In genomic region chr19:1944088-1944915, GRCh38 we compare ENCODE assay signal across 13 cellular contexts. TPM values are rescaled to one million over a fixed set of nuclear protein-coding genes. Genes with fewer than 3 reads are reported as not detected.
A peak's percentile ranks its signal among the peaks of the same experiment; 100 is the strongest.
DNase-seq lines count a peak whose midpoint lies in the region; ATAC-seq and TF ChIP-seq lines count a peak whose summit lies in the region.
"Had no signal": no experiment of that assay in that cellular context is flagged by ENCODE, and none has a peak within 500 bp of the region (broad histone marks: within the 10 kb centered on the region; RNA-seq: fewer than 3 reads in every experiment).

No MANE protein-coding gene starts in this region.

- H3K4me3 Mint-ChIP-seq in CD14-positive monocyte = peak overlapping the region; percentile 93 to 99
- peak overlapping the region; percentile 48 for H3K4me3 Mint-ChIP-seq in activated naive CD8-positive, alpha-beta T cell treated with anti-CD3 and anti-CD28 coated beads, Interleukin-2, amount 10 ng/mL, durations not matched to agents 7 days and 5 days
- no peak overlapping the region for H3K4me3 Mint-ChIP-seq in natural killer cell treated with Interleukin-12 subunit alpha and Interleukin-12 subunit beta and Interleukin-15 and Interleukin-18, amount 100 ng/mL, for 72 hours

- no peak overlapping the region for H4K5ac ChIP-seq in mesendoderm (ENCODE audit: low read length)

- TF ChIP-seq CTCF in CD14-positive monocyte (IDR thresholded peaks at IDR 0.05) (no peak), HCT116 (IDR thresholded peaks at IDR 0.05 in 2 of 3, conservative IDR thresholded peaks at IDR 0.05 in 1 of 3; ENCODE audit: borderline replicate concordance in 1 of 3, insufficient read depth in 1 of 3, low read depth in 2 of 3, low read length in 2 of 3) (no peak), GM20000 (IDR thresholded peaks at IDR 0.05; ENCODE audit: extremely low read depth, missing control alignments) (no peak)

- intact Hi-C loops in CD14-positive monocyte (cut with micrococcal nuclease) (no loop called here), HCT116 (cut with micrococcal nuclease) (no loop called here)

- H4K8ac ChIP-seq in mesendoderm (ENCODE audit: low read depth, low read length) = no peak overlapping the region

- H3K27ac ChIP-seq in HCT116 (ENCODE audit: low read depth, low read length) (peak overlapping the region; percentile 40; the same call in 1 of the 2 replicates), mesendoderm (ENCODE audit: low read depth, low read length) (no peak overlapping the region)

- no peaks in the 10 kb centered on the region for H3K9me3 ChIP-seq in HCT116 (ENCODE audit: control insufficient read depth in 1 of 2, insufficient read depth in 1 of 2, low read depth in 1 of 2, low read length in 2 of 2)

- H3K36me3 Mint-ChIP-seq in CD14-positive monocyte = peaks cover 2 to 11% of the 10 kb centered on the region in 2 donors
- peaks cover 7% of the 10 kb centered on the region for H3K36me3 Mint-ChIP-seq in activated naive CD8-positive, alpha-beta T cell treated with anti-CD3 and anti-CD28 coated beads, Interleukin-2, amount 10 ng/mL, durations not matched to agents 7 days and 5 days
- H3K36me3 Mint-ChIP-seq in natural killer cell treated with Interleukin-12 subunit alpha and Interleukin-12 subunit beta and Interleukin-15 and Interleukin-18, amount 100 ng/mL, for 72 hours = no peaks in the 10 kb centered on the region

- peaks cover 0 to 1% (median 0%) of the 10 kb centered on the region in 7 donors for H3K9me3 Mint-ChIP-seq in CD14-positive monocyte
- no peaks in the 10 kb centered on the region for H3K9me3 Mint-ChIP-seq in activated naive CD8-positive, alpha-beta T cell treated with anti-CD3 and anti-CD28 coated beads, Interleukin-2, amount 10 ng/mL, durations not matched to agents 7 days and 5 days
- H3K9me3 Mint-ChIP-seq in natural killer cell treated with Interleukin-12 subunit alpha and Interleukin-12 subunit beta and Interleukin-15 and Interleukin-18, amount 100 ng/mL, for 72 hours = no peaks in the 10 kb centered on the region

- H3K4me2 ChIP-seq in HCT116 (ENCODE audit: low read length) (no peak overlapping the region), mesendoderm (ENCODE audit: low read length) (no peak overlapping the region)

- H4K20me1 ChIP-seq in HCT116 (ENCODE audit: insufficient read depth) = no peaks in the 10 kb centered on the region

- no peak overlapping the region for H3K4ac ChIP-seq in mesendoderm (ENCODE audit: low read depth, low read length)

- H3K4me1 ChIP-seq in HCT116 (ENCODE audit: control insufficient read depth in 1 of 2, insufficient read depth in 2 of 2, low read length in 2 of 2) (peaks cover 21 to 63% of the 10 kb centered on the region in 2 experiments), mesendoderm (ENCODE audit: control insufficient read depth, low read depth, low read length) (peaks cover 4% of the 10 kb centered on the region)

- no peak for TF ChIP-seq POLR2A in HCT116 (IDR thresholded peaks at IDR 0.05; ENCODE audit: borderline replicate concordance, extremely low read depth, insufficient read depth, insufficient read length)

- BruUV-seq in HCT116 (replicated peaks; lab: Mats Ljungman, UMichigan) = no TSS peak

- H2AK5ac ChIP-seq in mesendoderm (ENCODE audit: low read length) = no peak overlapping the region

- H3K23ac ChIP-seq in mesendoderm (ENCODE audit: low read length) = no peak overlapping the region

- ATAC-seq in HCT116 (no peak), HG03095 (IDR thresholded peaks at IDR 0.05; ENCODE audit: unreplicated experiment) (no peak)
- no peak for ATAC-seq in activated naive CD8-positive, alpha-beta T cell treated with anti-CD3 and anti-CD28 coated beads, Interleukin-2, amount 10 ng/mL, durations not matched to agents 7 days and 5 days (ENCODE audit: low read depth)
- no peak for ATAC-seq in natural killer cell treated with Interleukin-12 subunit alpha and Interleukin-12 subunit beta and Interleukin-15 and Interleukin-18, amount 100 ng/mL, for 72 hours

- H3K4me1 Mint-ChIP-seq in CD14-positive monocyte = peaks cover 54% of the 10 kb centered on the region
- H3K4me1 Mint-ChIP-seq in activated naive CD8-positive, alpha-beta T cell treated with anti-CD3 and anti-CD28 coated beads, Interleukin-2, amount 10 ng/mL, durations not matched to agents 7 days and 5 days = peaks cover 25% of the 10 kb centered on the region
- H3K4me1 Mint-ChIP-seq in natural killer cell treated with Interleukin-12 subunit alpha and Interleukin-12 subunit beta and Interleukin-15 and Interleukin-18, amount 100 ng/mL, for 72 hours (ENCODE audit: low read depth in 2 of 2) = peaks cover 23 to 30% of the 10 kb centered on the region in 2 donors

- no peak overlapping the region for H3K18ac ChIP-seq in mesendoderm (ENCODE audit: low read length)

- no peak for TF ChIP-seq RAD21 in HCT116 (IDR thresholded peaks at IDR 0.05; ENCODE audit: low read depth)

- peaks cover 0 to 2% (median 1%) of the 10 kb centered on the region in 3 donors for H3K27me3 Mint-ChIP-seq in CD14-positive monocyte (ENCODE audit: low read depth in 3 of 3)
- H3K27me3 Mint-ChIP-seq in activated naive CD8-positive, alpha-beta T cell treated with anti-CD3 and anti-CD28 coated beads, Interleukin-2, amount 10 ng/mL, durations not matched to agents 7 days and 5 days = no peaks in the 10 kb centered on the region
- H3K27me3 Mint-ChIP-seq in natural killer cell treated with Interleukin-12 subunit alpha and Interleukin-12 subunit beta and Interleukin-15 and Interleukin-18, amount 100 ng/mL, for 72 hours = no peaks in the 10 kb centered on the region

- H2BK120ac ChIP-seq in mesendoderm (ENCODE audit: low read depth, low read length) = no peak overlapping the region

- H2BK5ac ChIP-seq in mesendoderm (ENCODE audit: low read length) = no peak overlapping the region

- CTCF ChIA-PET in HCT116 (lab: Charles Lee) = interaction anchor here (0.6 kb wide), 1 partner anchor 382 kb away, joined by 3 read pairs; no protein-coding TSS in a partner anchor

- H3K79me1 ChIP-seq in mesendoderm (ENCODE audit: low read length) = peaks cover 15% of the 10 kb centered on the region

- H3K79me2 ChIP-seq in HCT116 (ENCODE audit: insufficient read depth, low read length) (peaks cover 76% of the 10 kb centered on the region), mesendoderm (ENCODE audit: control insufficient read depth, insufficient read depth, low read length) (peaks cover 64% of the 10 kb centered on the region)

- no peak overlapping the region for H2AFZ ChIP-seq in HCT116 (ENCODE audit: low read depth, low read length, poor library complexity, severe bottlenecking)

- POLR2A ChIA-PET in HCT116 (lab: Charles Lee) = no interaction called here
- POLR2A ChIA-PET in activated naive CD8-positive, alpha-beta T cell treated with anti-CD3 and anti-CD28 coated beads, Interleukin-2, amount 10 ng/mL, durations not matched to agents 7 days and 5 days (lab: Charles Lee) = interaction anchor here (2.0 kb wide), 1 partner anchor 80 kb away, joined by 6 read pairs; no protein-coding TSS in a partner anchor

- H3K27me3 ChIP-seq in HCT116 (ENCODE audit: insufficient read depth, low read length) = no peaks in the 10 kb centered on the region
- no peaks in the 10 kb centered on the region for H3K27me3 ChIP-seq in mesendoderm (ENCODE audit: insufficient read depth, low read length, poor library complexity)

- RAD21 ChIA-PET in HCT116 (lab: Charles Lee; ENCODE audit: low non-redundant PET in 1 of 2, low total read pairs in 2 of 2, uncharacterized antibody in 2 of 2, unreplicated experiment in 2 of 2) = no interaction called here

- no CpG with 5 or more reads among the region's 42 CpGs for WGBS in mesendoderm (ENCODE audit: extremely low coverage, insufficient coverage, low lambda C conversion rate)

- H3K4me3 ChIP-seq in HCT116 (replicated peaks in 1 of 2; ENCODE audit: low read depth in 1 of 2, low read length in 2 of 2) (no peak overlapping the region), mesendoderm (ENCODE audit: low read length) (no peak overlapping the region)

- no peak overlapping the region for H2BK15ac ChIP-seq in mesendoderm (replicated peaks; ENCODE audit: low read depth)

- no peak overlapping the region for H3K9ac ChIP-seq in HCT116 (ENCODE audit: low read length)
- no peak overlapping the region for H3K9ac ChIP-seq in mesendoderm (ENCODE audit: low read length)

- peak overlapping the region; percentile 69 to 98 (median 85) for H3K27ac Mint-ChIP-seq in CD14-positive monocyte
- no peak overlapping the region for H3K27ac Mint-ChIP-seq in activated naive CD8-positive, alpha-beta T cell treated with anti-CD3 and anti-CD28 coated beads, Interleukin-2, amount 10 ng/mL, durations not matched to agents 7 days and 5 days
- no peak overlapping the region for H3K27ac Mint-ChIP-seq in natural killer cell treated with Interleukin-12 subunit alpha and Interleukin-12 subunit beta and Interleukin-15 and Interleukin-18, amount 100 ng/mL, for 72 hours

- H3K9me2 ChIP-seq in HCT116 (ENCODE audit: insufficient read depth) = no peaks in the 10 kb centered on the region

- H3K36me3 ChIP-seq in HCT116 (ENCODE audit: control insufficient read depth in 1 of 2, insufficient read depth in 2 of 2, low read length in 2 of 2) (0 out of 4 replicates have a peak, but pooled peaks cover 0 to 1% of the 10 kb centered on the region in 2 experiments), mesendoderm (ENCODE audit: control insufficient read depth, insufficient read depth, low read length) (no peaks in the 10 kb centered on the region)

- no peak overlapping the region for H3K56ac ChIP-seq in mesendoderm (ENCODE audit: low read length)

- DNase-seq in CD14-positive monocyte (ENCODE audit: low spot score) (no peak), HCT116 (ENCODE audit: low read depth, low spot score) (no peak), GM20000 (ENCODE audit: low spot score) (no peak), mesendoderm (no peak), T-helper 1 cell (no peak)
- no peak for DNase-seq in activated naive CD8-positive, alpha-beta T cell treated with anti-CD3 and anti-CD28 coated beads, Interleukin-2, amount 10 ng/mL, durations not matched to agents 7 days and 5 days
- peak; percentile 58 for DNase-seq in natural killer cell treated with Interleukin-12 subunit alpha and Interleukin-12 subunit beta and Interleukin-15 and Interleukin-18, amount 100 ng/mL, for 72 hours (ENCODE audit: low spot score)
- DNase-seq: activated CD4-positive, alpha-beta T cell treated with anti-CD3 and anti-CD28 coated beads for 48 hours; anterior cingulate cortex; erythroblast; NCI-H1092 treated with DMSO at 0.1 percent for 48 hours; NCI-H524 had no signal

RNA-seq across cellular contexts. Expression of gene CSNK1G2, which starts 3.3 kb away (rescaled TPM):
- polyA plus RNA-seq in CD14-positive monocyte = 10 to 100 TPM; 10.8 to 20.3 TPM
- total RNA-seq in HCT116 (2021; ENCODE audit: unreplicated experiment) = 97.9 TPM
- 90.6 and 114 TPM in 2 replicates for polyA plus RNA-seq in HCT116 (2012)
- 100 to 1,000 TPM; 127 to 134 TPM for total RNA-seq in activated naive CD8-positive, alpha-beta T cell treated with anti-CD3 and anti-CD28 coated beads, Interleukin-2, amount 10 ng/mL, durations not matched to agents 7 days and 5 days
- 100 to 1,000 TPM in 1 of 2 donors, 10 to 100 TPM in 1; 57.5 to 103 TPM for total RNA-seq in natural killer cell treated with Interleukin-12 subunit alpha and Interleukin-12 subunit beta and Interleukin-15 and Interleukin-18, amount 100 ng/mL, for 72 hours
- polyA plus RNA-seq in mesendoderm (2013, experiment 1 of 2) = 124 TPM
- polyA plus RNA-seq in mesendoderm (2013, experiment 2 of 2) = 120 TPM

RNA-seq across cellular contexts. Expression of gene ADAT3, which starts 39.1 kb away (rescaled TPM):
- polyA plus RNA-seq in CD14-positive monocyte = 1 to 10 TPM; 2.7 to 3.2 TPM
- 15.9 TPM for total RNA-seq in HCT116 (2021; ENCODE audit: unreplicated experiment)
- 6.2 and 7.5 TPM in 2 replicates for polyA plus RNA-seq in HCT116 (2012)
- total RNA-seq in activated naive CD8-positive, alpha-beta T cell treated with anti-CD3 and anti-CD28 coated beads, Interleukin-2, amount 10 ng/mL, durations not matched to agents 7 days and 5 days = 1 to 10 TPM; 7.6 to 9.3 TPM
- 10 to 100 TPM in 1 of 2 donors, 1 to 10 TPM in 1; 7.5 to 13.3 TPM for total RNA-seq in natural killer cell treated with Interleukin-12 subunit alpha and Interleukin-12 subunit beta and Interleukin-15 and Interleukin-18, amount 100 ng/mL, for 72 hours
- polyA plus RNA-seq in mesendoderm (2013, experiment 1 of 2) = 6.6 TPM
- 6.4 TPM for polyA plus RNA-seq in mesendoderm (2013, experiment 2 of 2)

RNA-seq across cellular contexts. Expression of gene SCAMP4, which starts 39.1 kb away (rescaled TPM):
- 10 to 100 TPM; 11.9 to 15.4 TPM for polyA plus RNA-seq in CD14-positive monocyte
- 63.3 TPM for total RNA-seq in HCT116 (2021; ENCODE audit: unreplicated experiment)
- polyA plus RNA-seq in HCT116 (2012) = 47.3 and 49.9 TPM in 2 replicates
- 10 to 100 TPM; 35.1 to 35.2 TPM for total RNA-seq in activated naive CD8-positive, alpha-beta T cell treated with anti-CD3 and anti-CD28 coated beads, Interleukin-2, amount 10 ng/mL, durations not matched to agents 7 days and 5 days
- 10 to 100 TPM; 34.8 to 66.2 TPM for total RNA-seq in natural killer cell treated with Interleukin-12 subunit alpha and Interleukin-12 subunit beta and Interleukin-15 and Interleukin-18, amount 100 ng/mL, for 72 hours
- polyA plus RNA-seq in mesendoderm (2013, experiment 1 of 2) = 31.5 TPM
- 30.6 TPM for polyA plus RNA-seq in mesendoderm (2013, experiment 2 of 2)

RNA-seq across cellular contexts. Expression of gene ABHD17A, which starts 59.0 kb away (rescaled TPM):
- 10 to 100 TPM; 69.8 to 79.0 TPM for polyA plus RNA-seq in CD14-positive monocyte
- total RNA-seq in HCT116 (2021; ENCODE audit: unreplicated experiment) = 68.2 TPM
- polyA plus RNA-seq in HCT116 (2012) = 39.6 and 42.3 TPM in 2 replicates
- 100 to 1,000 TPM; 185 to 194 TPM for total RNA-seq in activated naive CD8-positive, alpha-beta T cell treated with anti-CD3 and anti-CD28 coated beads, Interleukin-2, amount 10 ng/mL, durations not matched to agents 7 days and 5 days
- 100 to 1,000 TPM; 127 to 132 TPM for total RNA-seq in natural killer cell treated with Interleukin-12 subunit alpha and Interleukin-12 subunit beta and Interleukin-15 and Interleukin-18, amount 100 ng/mL, for 72 hours
- 33.9 TPM for polyA plus RNA-seq in mesendoderm (2013, experiment 1 of 2)
- polyA plus RNA-seq in mesendoderm (2013, experiment 2 of 2) = 34.1 TPM

Comparison
In these comparisons a context has a peak if more than half of its experiments do, and no peak if none do; other contexts are left out.
1. H3K27ac Mint-ChIP-seq: peak in CD14-positive monocyte (7 of 7); none in activated naive CD8-positive, alpha-beta T cell treated with anti-CD3 and anti-CD28 coated beads, Interleukin-2, amount 10 ng/mL, durations not matched to agents 7 days and 5 days (single experiment) and natural killer cell treated with Interleukin-12 subunit alpha and Interleukin-12 subunit beta and Interleukin-15 and Interleukin-18, amount 100 ng/mL, for 72 hours (0 of 2).